Comparison of ENCODE assay signal across 8 cellular contexts in the genomic region with DNA sequence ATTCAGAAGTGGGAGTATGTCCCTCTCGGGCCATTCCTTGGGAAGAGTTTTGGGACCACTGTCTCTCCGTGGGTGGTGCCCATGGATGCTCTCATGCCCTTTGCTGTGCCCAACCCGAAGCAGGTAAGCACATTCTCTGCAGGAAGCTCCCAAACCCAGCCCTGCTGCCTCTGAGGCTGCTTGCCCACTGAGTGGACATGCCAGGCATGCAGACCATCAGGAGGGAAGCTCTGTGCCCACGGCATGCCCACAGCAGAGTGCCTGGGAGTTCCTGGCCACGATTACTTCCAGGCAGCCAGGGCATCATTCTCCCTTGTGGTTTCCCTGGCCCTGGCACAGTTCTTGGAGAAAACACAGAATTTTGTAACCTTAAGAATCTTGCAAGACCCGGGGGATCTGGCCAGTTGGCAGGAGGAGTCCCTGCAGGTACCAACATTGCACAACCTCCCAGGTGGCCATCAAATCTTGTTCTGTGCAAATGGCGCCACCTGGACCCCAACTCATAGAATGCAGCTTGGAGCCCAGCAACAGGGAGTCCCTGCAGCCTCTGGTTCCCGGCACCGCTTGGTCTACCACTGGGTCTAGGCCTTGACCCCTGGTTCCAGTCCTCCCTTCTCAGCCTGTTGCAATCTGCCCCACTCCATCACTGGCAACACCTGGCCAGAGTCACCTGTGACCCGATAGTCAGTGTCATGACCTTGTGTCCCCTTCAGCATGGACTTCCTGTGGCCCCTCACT. TPM values are rescaled to one million over a fixed set of nuclear protein-coding genes. Genes with fewer than 3 reads are reported as not detected.
DNase-seq lines count a peak whose midpoint lies in the region; ATAC-seq, FAIRE-seq and TF ChIP-seq lines count a peak whose summit lies in the region.

No MANE protein-coding gene starts in this region.

- H3K9me3 Mint-ChIP-seq in activated T-helper 2 cell treated with anti-CD3 and anti-CD28 coated beads, Interferon-gamma antibody, Interleukin-2, Interleukin-4, amounts not matched to agents 10 μg/mL and 5 μg/mL and 100 μg/mL, durations not matched to agents 14 hours and 24 hours and 36 hours: no peaks in the 10 kb centered on the region
- H3K9me3 Mint-ChIP-seq in glutamatergic neuron (ENCODE audit: unreplicated experiment): peaks cover 2% of the 10 kb centered on the region

- FAIRE-seq in RCC 7860 (lab: Jason Lieb, UNC): no peak

- no peak overlapping the region for H3K27ac Mint-ChIP-seq in activated T-helper 2 cell treated with anti-CD3 and anti-CD28 coated beads, Interferon-gamma antibody, Interleukin-2, Interleukin-4, amounts not matched to agents 10 μg/mL and 5 μg/mL and 100 μg/mL, durations not matched to agents 14 hours and 24 hours and 36 hours
- H3K27ac Mint-ChIP-seq in glutamatergic neuron (ENCODE audit: unreplicated experiment): no peak overlapping the region

- intact Hi-C loops in activated T-helper 2 cell treated with anti-CD3 and anti-CD28 coated beads, Interferon-gamma antibody, Interleukin-2, Interleukin-4, amounts not matched to agents 10 μg/mL and 5 μg/mL and 100 μg/mL, durations not matched to agents 14 hours and 24 hours and 36 hours (cut with micrococcal nuclease): no loop called here

- peak; percentile 60 for ATAC-seq in HG03280 (IDR thresholded peaks at IDR 0.05; ENCODE audit: unreplicated experiment)

- DNase-seq in SIG-M5 treated with dmso at 0.1 percent for 504 hours (lab: John Stamatoyannopoulos, UW; ENCODE audit: unreplicated experiment) (peak; percentile 23), SIG-M5 (lab: John Stamatoyannopoulos, UW) (no peak), RCC 7860 (ENCODE audit: low spot score) (peak; percentile 32), glutamatergic neuron (peak; percentile 80), renal cortical epithelial cell (ENCODE audit: low read depth) (peak; percentile 86), OCI-M2 (lab: John Stamatoyannopoulos, UW; ENCODE audit: unreplicated experiment) (no peak)
- DNase-seq in activated T-helper 2 cell treated with anti-CD3 and anti-CD28 coated beads, Interferon-gamma antibody, Interleukin-2, Interleukin-4, amounts not matched to agents 10 μg/mL and 5 μg/mL and 100 μg/mL, durations not matched to agents 14 hours and 24 hours and 36 hours (ENCODE audit: low spot score): peak; percentile 60

- H3K4me3 Mint-ChIP-seq in activated T-helper 2 cell treated with anti-CD3 and anti-CD28 coated beads, Interferon-gamma antibody, Interleukin-2, Interleukin-4, amounts not matched to agents 10 μg/mL and 5 μg/mL and 100 μg/mL, durations not matched to agents 14 hours and 24 hours and 36 hours (ENCODE audit: low read depth): no peak overlapping the region
- no peak overlapping the region for H3K4me3 Mint-ChIP-seq in glutamatergic neuron (ENCODE audit: unreplicated experiment)

- H3K36me3 Mint-ChIP-seq in activated T-helper 2 cell treated with anti-CD3 and anti-CD28 coated beads, Interferon-gamma antibody, Interleukin-2, Interleukin-4, amounts not matched to agents 10 μg/mL and 5 μg/mL and 100 μg/mL, durations not matched to agents 14 hours and 24 hours and 36 hours (ENCODE audit: low read depth): peaks cover 46% of the 10 kb centered on the region
- no peaks in the 10 kb centered on the region for H3K36me3 Mint-ChIP-seq in glutamatergic neuron (ENCODE audit: unreplicated experiment)

- TF ChIP-seq CTCF in glutamatergic neuron (IDR thresholded peaks at IDR 0.05; ENCODE audit: partially characterized antibody, unreplicated experiment): peak; percentile 78

- H3K4me1 Mint-ChIP-seq in activated T-helper 2 cell treated with anti-CD3 and anti-CD28 coated beads, Interferon-gamma antibody, Interleukin-2, Interleukin-4, amounts not matched to agents 10 μg/mL and 5 μg/mL and 100 μg/mL, durations not matched to agents 14 hours and 24 hours and 36 hours (ENCODE audit: low read depth): no peaks in the 10 kb centered on the region
- H3K4me1 Mint-ChIP-seq in glutamatergic neuron (ENCODE audit: low read depth, unreplicated experiment): peaks cover 9% of the 10 kb centered on the region

- no peaks in the 10 kb centered on the region for H3K27me3 Mint-ChIP-seq in activated T-helper 2 cell treated with anti-CD3 and anti-CD28 coated beads, Interferon-gamma antibody, Interleukin-2, Interleukin-4, amounts not matched to agents 10 μg/mL and 5 μg/mL and 100 μg/mL, durations not matched to agents 14 hours and 24 hours and 36 hours (ENCODE audit: low read depth)
- peaks cover 2% of the 10 kb centered on the region for H3K27me3 Mint-ChIP-seq in glutamatergic neuron (ENCODE audit: unreplicated experiment)

RNA-seq across cellular contexts. Expression of a gene that starts 20.4 kb away (rescaled TPM):
- 67.6 and 74.2 TPM in 2 replicates for total RNA-seq in activated T-helper 2 cell treated with anti-CD3 and anti-CD28 coated beads, Interferon-gamma antibody, Interleukin-2, Interleukin-4, amounts not matched to agents 10 μg/mL and 5 μg/mL and 100 μg/mL, durations not matched to agents 14 hours and 24 hours and 36 hours
- total RNA-seq in glutamatergic neuron (ENCODE audit: unreplicated experiment) (3.7 TPM), renal cortical epithelial cell (21.4 and 44.9 TPM in 2 replicates)

Comparison
In these comparisons a context has a peak if more than half of its experiments do, and no peak if none do; other contexts are left out.
1. DNase-seq: peak in SIG-M5 treated with dmso at 0.1 percent for 504 hours (single experiment), RCC 7860 (single experiment), activated T-helper 2 cell treated with anti-CD3 and anti-CD28 coated beads, Interferon-gamma antibody, Interleukin-2, Interleukin-4, amounts not matched to agents 10 μg/mL and 5 μg/mL and 100 μg/mL, durations not matched to agents 14 hours and 24 hours and 36 hours (single experiment), glutamatergic neuron (single experiment) and renal cortical epithelial cell (single experiment); none in SIG-M5 (single experiment) and OCI-M2 (single experiment).